ENCODE assay signal across 8 cellular contexts in the genomic region with DNA sequence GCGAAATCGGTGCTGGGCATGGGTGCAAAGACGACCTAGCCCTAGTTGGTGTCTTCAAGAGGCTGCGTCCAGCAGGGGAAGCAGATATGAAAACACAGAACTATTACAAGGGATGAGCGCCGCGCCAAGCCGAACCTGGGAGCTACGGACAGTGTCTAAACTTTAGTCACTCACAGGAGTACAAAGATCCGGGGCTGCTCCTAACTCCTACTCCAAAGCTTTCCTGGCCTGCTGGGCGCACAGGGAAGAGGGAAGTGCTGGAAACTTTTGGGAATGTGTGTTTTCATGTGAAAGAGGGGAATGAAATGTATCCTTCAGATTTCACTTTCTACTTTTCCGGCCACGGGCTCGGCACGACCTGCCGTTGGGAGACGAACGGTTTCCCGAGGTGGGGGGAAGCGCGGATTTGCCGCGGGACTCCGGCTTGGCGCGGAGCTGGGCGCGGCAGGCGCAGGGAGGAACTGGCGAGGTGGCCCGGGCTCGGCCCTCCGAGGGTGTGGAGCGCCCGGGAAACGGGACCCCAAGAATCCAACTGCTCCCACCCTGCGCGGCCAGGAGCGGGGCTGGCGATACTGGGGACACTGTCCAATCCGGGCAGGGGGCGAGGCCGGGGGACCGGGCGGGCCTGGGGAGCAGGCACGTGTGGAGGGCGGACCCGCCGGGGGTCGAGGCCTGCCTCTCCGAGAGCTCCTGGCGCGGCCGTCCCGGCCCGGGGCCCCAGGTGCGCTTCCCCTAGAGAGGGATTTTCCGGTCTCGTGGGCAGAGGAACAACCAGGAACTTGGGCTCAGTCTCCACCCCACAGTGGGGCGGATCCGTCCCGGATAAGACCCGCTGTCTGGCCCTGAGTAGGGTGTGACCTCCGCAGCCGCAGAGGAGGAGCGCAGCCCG. TPM values are rescaled to one million over a fixed set of nuclear protein-coding genes. Genes with fewer than 3 reads are reported as not detected.
A peak's percentile ranks its signal among the peaks of the same experiment; 100 is the strongest.
DNase-seq lines count a peak whose midpoint lies in the region; ATAC-seq and TF ChIP-seq lines count a peak whose summit lies in the region.

A gene (plus strand): TSS at position 854 of the 889 bp plus-strand sequence. CDS start 39,432 bp downstream, outside the sequence.

- TF ChIP-seq CTCF in BE2C (IDR thresholded peaks at IDR 0.05; ENCODE audit: low read depth, low read length) (no peak), epithelial cell of proximal tubule (conservative IDR thresholded peaks at IDR 0.05; ENCODE audit: low read depth, low read length) (no peak)

- H3K27ac Mint-ChIP-seq in stimulated activated memory B cell treated with anti-CD40 and anti-IgM and Interleukin-4, amounts not matched to agents 10 μg/mL and 1 μg/mL and 100 μg/mL, for 72 hours, result peak within 1 kb of the TSS; percentile 98

- no peaks in the 10 kb centered on the region for H3K27me3 ChIP-seq in BE2C
- H3K27me3 ChIP-seq in muscle layer of duodenum (ENCODE audit: low read depth, low read length), result no peaks in the 10 kb centered on the region

- H3K9me3 Mint-ChIP-seq in stimulated activated memory B cell treated with anti-CD40 and anti-IgM and Interleukin-4, amounts not matched to agents 10 μg/mL and 1 μg/mL and 100 μg/mL, for 72 hours, result peaks cover 2% of the 10 kb centered on the region

- H3K27me3 Mint-ChIP-seq in stimulated activated memory B cell treated with anti-CD40 and anti-IgM and Interleukin-4, amounts not matched to agents 10 μg/mL and 1 μg/mL and 100 μg/mL, for 72 hours, result no peaks in the 10 kb centered on the region

- H3K4me3 ChIP-seq in BE2C (ENCODE audit: low read depth, low read length), result peak within 1 kb of the TSS; percentile 59
- peak within 1 kb of the TSS; percentile 84 for H3K4me3 ChIP-seq in epithelial cell of proximal tubule (ENCODE audit: low read depth, low read length)
- peak within 1 kb of the TSS; percentile 66 to 97 for H3K4me3 ChIP-seq in muscle layer of duodenum (ENCODE audit: low read depth in 1 of 2, low read length in 2 of 2)

- peak within 1 kb of the TSS; percentile 99 for H3K4me3 Mint-ChIP-seq in stimulated activated memory B cell treated with anti-CD40 and anti-IgM and Interleukin-4, amounts not matched to agents 10 μg/mL and 1 μg/mL and 100 μg/mL, for 72 hours

- ATAC-seq in GM19023 (IDR thresholded peaks at IDR 0.05; ENCODE audit: unreplicated experiment) (peak; percentile 88), HG03175 (IDR thresholded peaks at IDR 0.05; ENCODE audit: unreplicated experiment) (peak; percentile 66)
- ATAC-seq in stimulated activated memory B cell treated with anti-CD40 and anti-IgM and Interleukin-4, amounts not matched to agents 10 μg/mL and 1 μg/mL and 100 μg/mL, for 72 hours, result peak; percentile 89

- peak; percentile 32 for DNase-seq in BE2C
- peak; percentile 75 for DNase-seq in NOMO-1 treated with DMSO at 0.1 percent for 48 hours (lab: John Stamatoyannopoulos, UW; ENCODE audit: unreplicated experiment)
- peak; percentile 36 for DNase-seq in activated T-cell treated with anti-CD3 and anti-CD28 coated beads for 1 hour (ENCODE audit: low read depth)
- no peak for DNase-seq in epithelial cell of proximal tubule (ENCODE audit: low read depth)

- no peaks in the 10 kb centered on the region for H3K36me3 Mint-ChIP-seq in stimulated activated memory B cell treated with anti-CD40 and anti-IgM and Interleukin-4, amounts not matched to agents 10 μg/mL and 1 μg/mL and 100 μg/mL, for 72 hours

- peaks cover 47% of the 10 kb centered on the region for H3K4me1 Mint-ChIP-seq in stimulated activated memory B cell treated with anti-CD40 and anti-IgM and Interleukin-4, amounts not matched to agents 10 μg/mL and 1 μg/mL and 100 μg/mL, for 72 hours

- H3K36me3 ChIP-seq in BE2C (no peaks in the 10 kb centered on the region), muscle layer of duodenum (ENCODE audit: control insufficient read depth in 1 of 2, insufficient read depth in 2 of 2, low read length in 2 of 2) (no peaks in the 10 kb centered on the region)

- H3K4me1 ChIP-seq in BE2C (no peaks in the 10 kb centered on the region), muscle layer of duodenum (ENCODE audit: control insufficient read depth in 1 of 2, insufficient read depth in 2 of 2, low read length in 2 of 2) (peaks cover 5 to 15% of the 10 kb centered on the region in 2 donors)

- H3K9me3 ChIP-seq in BE2C, result no peaks in the 10 kb centered on the region
- H3K9me3 ChIP-seq in muscle layer of duodenum (ENCODE audit: control insufficient read depth in 1 of 2, low read length in 2 of 2), result no peaks in the 10 kb centered on the region

- peak within 1 kb of the TSS; percentile 92 for H3K27ac ChIP-seq in muscle layer of duodenum (ENCODE audit: low read length)

RNA-seq across cellular contexts. Expression of the gene that starts here (rescaled TPM):
- 4.1 TPM for polyA plus RNA-seq in BE2C (2012; ENCODE audit: insufficient read depth, insufficient read length, low read depth)
- 51.4 and 61.2 TPM in 2 replicates for total RNA-seq in epithelial cell of proximal tubule
